ENCODE assay signal across 15 cellular contexts in genomic region chr12:111175404-111175803, GRCh38.
DNase-seq lines count a peak whose midpoint lies in the region.
"Had no signal": no experiment of that assay in that cellular context is flagged by ENCODE, and none has a peak within 500 bp of the region (broad histone marks: within the 10 kb centered on the region; RNA-seq: fewer than 3 reads in every experiment).

No MANE protein-coding gene starts in this region.

- DNase-seq in CD1c-positive myeloid dendritic cell (ENCODE audit: extremely low spot score) (peak; percentile 49), MV-4-11 (lab: John Stamatoyannopoulos, UW) (peak; percentile 22), epidermal melanocyte (ENCODE audit: insufficient read length, low spot score) (peak; percentile 55), retina (peak; percentile 64), NCI-H1092 (lab: John Stamatoyannopoulos, UW) (no peak), NOMO-1 treated with DMSO at 0.1 percent for 48 hours (lab: John Stamatoyannopoulos, UW; ENCODE audit: unreplicated experiment) (no peak)
- no peak for DNase-seq in stimulated activated CD4-positive, alpha-beta T cell treated with anti-CD3 and anti-CD28 coated beads, Interleukin-1b, Interleukin-23, amount 100 ng/mL, for 48 hours
- DNase-seq: DMS79, Karpas-422, NCI-H1048, NCI-H146, NCI-H2029, NCI-H226, NCI-H510A treated with DMSO at 0.1 percent for 48 hours, NCI-H82 had no signal

Comparison
In these comparisons a context has a peak if more than half of its experiments do, and no peak if none do; other contexts are left out.
1. DNase-seq: peak in CD1c-positive myeloid dendritic cell (single experiment), MV-4-11 (single experiment), epidermal melanocyte (single experiment) and retina (single experiment); none in NCI-H1092 (single experiment), NOMO-1 treated with DMSO at 0.1 percent for 48 hours (single experiment) and stimulated activated CD4-positive, alpha-beta T cell treated with anti-CD3 and anti-CD28 coated beads, Interleukin-1b, Interleukin-23, amount 100 ng/mL, for 48 hours (single experiment).